ENCODE assay signal across 34 cellular contexts in genomic region chr5:97542469-97542868, GRCh38.
"Had no signal": no experiment of that assay in that cellular context is flagged by ENCODE, and none has a peak within 500 bp of the region (broad histone marks: within the 10 kb centered on the region; RNA-seq: fewer than 3 reads in every experiment).

No MANE protein-coding gene starts in this region.

- H3K9me3 ChIP-seq: MG63 had no signal

- H3K27ac ChIP-seq: KMS-11 had no signal

- H3K4me2 ChIP-seq: KMS-11 had no signal

- H3K27me3 ChIP-seq: MG63 had no signal

- H3K9ac ChIP-seq: KMS-11 had no signal

- H3K36me3 ChIP-seq: MG63 had no signal

- H3K4me3 ChIP-seq: MG63 had no signal

- DNase-seq: Karpas-422, Kasumi-1, KG1, MG63, MM.1S, MV-4-11, NCI-H1048, NCI-H1092, NCI-H1092 treated with DMSO at 0.1 percent for 48 hours, NCI-H1105, NCI-H1105 treated with DMSO at 0.1 percent for 48 hours, NCI-H1417, NCI-H1417 treated with DMSO at 0.1 percent for 48 hours, NCI-H1436, NCI-H1436 treated with DMSO at 0.1 percent for 48 hours, NCI-H146, NCI-H1694, NCI-H1694 treated with DMSO at 0.1 percent for 48 hours, NCI-H187, NCI-H187 treated with DMSO at 0.1 percent for 48 hours, NCI-H1930, NCI-H2029, NCI-H2029 treated with DMSO at 0.1 percent for 48 hours, NCI-H2081, NCI-H2081 treated with DMSO at 0.1 percent for 48 hours, NCI-H2107, NCI-H2171, NCI-H2171 treated with DMSO at 0.1 percent for 48 hours, NCI-H2227 treated with DMSO at 0.1 percent for 48 hours, NCI-H226, NCI-H345, NCI-H446, NCI-H446 treated with DMSO at 0.1 percent for 48 hours had no signal
